21 cellular contexts compared by ENCODE assay signal in the genomic region with DNA sequence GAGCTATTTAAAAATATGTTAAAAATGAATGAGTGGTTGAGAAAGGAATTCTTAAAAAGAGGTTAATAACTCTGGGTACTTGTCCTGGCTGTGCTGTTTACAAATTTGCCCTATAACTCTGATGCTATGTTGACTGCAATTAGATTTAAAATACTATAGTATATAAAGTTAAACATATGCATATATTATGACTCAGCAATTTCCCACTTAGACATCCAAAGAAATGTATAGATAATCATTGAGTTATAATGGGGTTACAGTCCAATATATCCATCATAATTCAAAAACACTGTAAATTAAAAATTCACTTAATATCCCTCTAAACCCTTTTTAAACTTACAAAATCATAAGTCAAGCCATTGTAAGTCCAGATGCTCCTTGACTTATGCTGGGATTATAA.
DNase-seq lines count a peak whose midpoint lies in the region; ATAC-seq, FAIRE-seq and TF ChIP-seq lines count a peak whose summit lies in the region.
"Had no signal": no experiment of that assay in that cellular context is flagged by ENCODE, and none has a peak within 500 bp of the region (broad histone marks: within the 10 kb centered on the region; RNA-seq: fewer than 3 reads in every experiment).

No MANE protein-coding gene starts in this region.

- H3K23ac ChIP-seq in IMR-90 (ENCODE audit: low read depth, low read length) (no peak overlapping the region), H1 (ENCODE audit: insufficient read length) (no peak overlapping the region)

- H3K79me2 ChIP-seq in H1 (ENCODE audit: control insufficient read depth in 1 of 2, insufficient read depth in 2 of 2, low read length in 2 of 2): no peaks in the 10 kb centered on the region

- H3K4ac ChIP-seq in IMR-90 (ENCODE audit: low read depth, low read length): no peak overlapping the region
- no peak overlapping the region for H3K4ac ChIP-seq in H1 (replicated peaks; ENCODE audit: insufficient read length, low read depth, low read length)

- TF ChIP-seq CTCF in A549 (IDR thresholded peaks at IDR 0.05): no peak
- no peak for TF ChIP-seq CTCF in IMR-90 (conservative IDR thresholded peaks at IDR 0.05; ENCODE audit: low read depth, low read length)
- TF ChIP-seq CTCF in H1 (IDR thresholded peaks at IDR 0.05; ENCODE audit: control extremely low read depth in 1 of 3, insufficient read depth in 1 of 3, low read depth in 1 of 3, low read length in 3 of 3): no peak
- TF ChIP-seq CTCF in gastroesophageal sphincter (IDR thresholded peaks at IDR 0.05): no peak
- TF ChIP-seq CTCF in tibial nerve (IDR thresholded peaks at IDR 0.05): no peak

- ATAC-seq in A549 (no peak), IMR-90 (ENCODE audit: low read depth) (no peak), gastroesophageal sphincter (no peak)
- ATAC-seq: CD8-positive, alpha-beta T cell had no signal

- H3K4me2 ChIP-seq in A549: no peak overlapping the region
- H3K4me2 ChIP-seq in IMR-90 (ENCODE audit: low read depth, low read length): no peak overlapping the region
- no peak overlapping the region for H3K4me2 ChIP-seq in H1 (ENCODE audit: insufficient read depth in 1 of 2, low read depth in 2 of 2, low read length in 2 of 2)
- H3K4me2 ChIP-seq: BLaER1 treated with 17β-estradiol and CSF1 and Interleukin-3, amounts not matched to agents 10 nM and 100 nM had no signal

- H3K14ac ChIP-seq in IMR-90 (replicated peaks; ENCODE audit: low read depth, low read length): no peak overlapping the region
- H3K14ac ChIP-seq in H1 (ENCODE audit: insufficient read length): no peak overlapping the region

- no peaks in the 10 kb centered on the region for H3K4me1 ChIP-seq in A549
- H3K4me1 ChIP-seq in IMR-90 (ENCODE audit: control insufficient read depth, insufficient read depth, low read length): no peaks in the 10 kb centered on the region
- no peaks in the 10 kb centered on the region for H3K4me1 ChIP-seq in H1 (replicated peaks in 1 of 4; ENCODE audit: control insufficient read depth in 3 of 4, insufficient read depth in 4 of 4, low read length in 3 of 4)
- H3K4me1 ChIP-seq in gastroesophageal sphincter: no peaks in the 10 kb centered on the region
- no peaks in the 10 kb centered on the region for H3K4me1 ChIP-seq in tibial nerve
- H3K4me1 ChIP-seq: BLaER1 treated with 17β-estradiol and CSF1 and Interleukin-3, amounts not matched to agents 10 nM and 100 nM; Caco-2 had no signal

- H3K27me3 ChIP-seq in IMR-90 (ENCODE audit: control insufficient read depth, insufficient read depth, low read length) (no peaks in the 10 kb centered on the region), H1 (replicated peaks in 1 of 4; ENCODE audit: control insufficient read depth in 3 of 4, extremely low read depth in 1 of 4, insufficient read depth in 3 of 4, low read length in 3 of 4) (peaks cover 0 to 1% (median 0%) of the 10 kb centered on the region in 4 experiments; a peak in 1 of 7 replicates), gastroesophageal sphincter (no peaks in the 10 kb centered on the region), tibial nerve (no peaks in the 10 kb centered on the region)
- H3K27me3 ChIP-seq: BLaER1 treated with 17β-estradiol and CSF1 and Interleukin-3, amounts not matched to agents 10 nM and 100 nM had no signal

- no peaks in the 10 kb centered on the region for H4K20me1 ChIP-seq in IMR-90 (ENCODE audit: insufficient read depth, low read length)
- no peaks in the 10 kb centered on the region for H4K20me1 ChIP-seq in H1 (replicated peaks in 1 of 2; ENCODE audit: control insufficient read depth in 1 of 2, insufficient read depth in 2 of 2, low read length in 2 of 2)
- H4K20me1 ChIP-seq: BLaER1 treated with 17β-estradiol and CSF1 and Interleukin-3, amounts not matched to agents 10 nM and 100 nM had no signal

- BruUV-seq in IMR-90 (replicated peaks; lab: Mats Ljungman, UMichigan): no TSS peak

- H4K8ac ChIP-seq in IMR-90 (ENCODE audit: low read depth in 2 of 2, low read length in 2 of 2): no peak overlapping the region
- no peak overlapping the region for H4K8ac ChIP-seq in H1 (ENCODE audit: extremely low read depth, insufficient read depth, low read length)

- H2BK12ac ChIP-seq in H1 (ENCODE audit: low read depth, low read length): no peak overlapping the region

- H3K18ac ChIP-seq in IMR-90 (ENCODE audit: low read depth, low read length): no peak overlapping the region
- H3K18ac ChIP-seq in H1 (ENCODE audit: extremely low read depth, low read length): no peak overlapping the region

- no peaks in the 10 kb centered on the region for H3K23me2 ChIP-seq in H1 (ENCODE audit: low read depth, low read length)

- no peak overlapping the region for H2BK15ac ChIP-seq in IMR-90 (ENCODE audit: low read depth, low read length)
- no peak overlapping the region for H2BK15ac ChIP-seq in H1 (ENCODE audit: low read length)

- DNase-seq in A549 (ENCODE audit: low read depth in 1 of 2, low spot score in 1 of 2) (no peak), IMR-90 (no peak), H1 (ENCODE audit: low read depth in 1 of 2, low spot score in 2 of 2) (no peak), NCI-H2107 treated with DMSO at 0.1 percent for 48 hours (lab: John Stamatoyannopoulos, UW; ENCODE audit: unreplicated experiment) (no peak), tibial nerve (ENCODE audit: low spot score in 2 of 2) (no peak)
- DNase-seq: 8988T; AML-193; Caco-2; Calu3; CD4-positive, alpha-beta T cell; CD8-positive, alpha-beta T cell; DMS79 treated with DMSO at 0.1 percent for 48 hours; GF-D8 had no signal

- TF ChIP-seq EP300 in A549 (IDR thresholded peaks at IDR 0.05): no peak
- no peak for TF ChIP-seq EP300 in H1 (IDR thresholded peaks at IDR 0.05; ENCODE audit: borderline replicate concordance in 1 of 2, low read depth in 2 of 2, low read length in 2 of 2)
- no peak for TF ChIP-seq EP300 in gastroesophageal sphincter (IDR thresholded peaks at IDR 0.05)
- no peak for TF ChIP-seq EP300 in tibial nerve (IDR thresholded peaks at IDR 0.05)

- dilution Hi-C loops in IMR-90 (cut with HindIII; ENCODE audit: low sequenced_read_pairs, unreplicated experiment): no loop called here

- H4K5ac ChIP-seq in IMR-90 (ENCODE audit: low read depth, low read length): no peak overlapping the region
- no peak overlapping the region for H4K5ac ChIP-seq in H1 (ENCODE audit: insufficient read length, low read depth, low read length)

- no peak for FAIRE-seq in A549 (lab: Jason Lieb, UNC)
- no peak for FAIRE-seq in H1 (lab: Jason Lieb, UNC)
- FAIRE-seq: A204.1, D721Med, G401.6, GM12891, GM19239 had no signal

- H2BK20ac ChIP-seq in IMR-90 (ENCODE audit: low read depth, low read length) (no peak overlapping the region), H1 (ENCODE audit: low read length) (no peak overlapping the region)

- no peaks in the 10 kb centered on the region for H3K9me1 ChIP-seq in IMR-90 (ENCODE audit: insufficient read depth, low read length)

- H3K36me3 ChIP-seq in IMR-90 (ENCODE audit: control insufficient read depth, insufficient read depth, low read length) (no peaks in the 10 kb centered on the region), H1 (ENCODE audit: control insufficient read depth in 2 of 4, insufficient read depth in 4 of 4, low read length in 3 of 4) (no peaks in the 10 kb centered on the region), gastroesophageal sphincter (no peaks in the 10 kb centered on the region), tibial nerve (no peaks in the 10 kb centered on the region)
- H3K36me3 ChIP-seq: BLaER1 treated with 17β-estradiol and CSF1 and Interleukin-3, amounts not matched to agents 10 nM and 100 nM had no signal

- no peak overlapping the region for H2AK9ac ChIP-seq in IMR-90 (replicated peaks; ENCODE audit: low read depth, low read length, poor library complexity)

- H3K9ac ChIP-seq in IMR-90 (ENCODE audit: low read depth, low read length) (no peak overlapping the region), H1 (replicated peaks in 1 of 4; ENCODE audit: extremely low read depth in 1 of 4, low read depth in 3 of 4, low read length in 3 of 4) (no peak overlapping the region)
- H3K9ac ChIP-seq: BLaER1 treated with 17β-estradiol and CSF1 and Interleukin-3, amounts not matched to agents 10 nM and 100 nM had no signal

- no peak overlapping the region for H2AK5ac ChIP-seq in IMR-90 (ENCODE audit: low read depth, low read length)
- H2AK5ac ChIP-seq in H1 (ENCODE audit: low read depth, low read length): no peak overlapping the region

- in situ Hi-C loops in IMR-90 (cut with MboI; ENCODE audit: low sequenced_read_pairs): no loop called here

- no peaks in the 10 kb centered on the region for H3K79me1 ChIP-seq in IMR-90 (ENCODE audit: low read depth in 1 of 2, low read length in 2 of 2)
- no peaks in the 10 kb centered on the region for H3K79me1 ChIP-seq in H1 (ENCODE audit: low read depth, low read length)

- H4K91ac ChIP-seq in IMR-90 (ENCODE audit: insufficient read depth, low read depth, low read length) (no peak overlapping the region), H1 (replicated peaks; ENCODE audit: insufficient read length, low read length) (no peak overlapping the region)

- no peak overlapping the region for H2BK5ac ChIP-seq in IMR-90 (ENCODE audit: low read depth, low read length, poor library complexity, severe bottlenecking)
- no peak overlapping the region for H2BK5ac ChIP-seq in H1 (ENCODE audit: low read depth, low read length)

- H3K9me3 ChIP-seq in A549: no peaks in the 10 kb centered on the region
- H3K9me3 ChIP-seq in IMR-90 (ENCODE audit: control insufficient read depth, insufficient read depth, low read length): peaks cover 5% of the 10 kb centered on the region; the same call in 1 of the 2 replicates
- no peaks in the 10 kb centered on the region for H3K9me3 ChIP-seq in H1 (ENCODE audit: insufficient read depth in 2 of 2, low read depth in 1 of 2, low read length in 1 of 2)
- H3K9me3 ChIP-seq in gastroesophageal sphincter: no peaks in the 10 kb centered on the region
- H3K9me3 ChIP-seq in tibial nerve: no peaks in the 10 kb centered on the region
- H3K9me3 ChIP-seq: BLaER1 treated with 17β-estradiol and CSF1 and Interleukin-3, amounts not matched to agents 10 nM and 100 nM; Caco-2 had no signal

- H3K27ac ChIP-seq in A549 (no peak overlapping the region), IMR-90 (ENCODE audit: insufficient read depth, low read length) (no peak overlapping the region), H1 (ENCODE audit: low read depth, low read length) (no peak overlapping the region), gastroesophageal sphincter (no peak overlapping the region), tibial nerve (no peak overlapping the region)
- H3K27ac ChIP-seq: BLaER1 treated with 17β-estradiol and CSF1 and Interleukin-3, amounts not matched to agents 10 nM and 100 nM; C4-2B had no signal

- H3K4me3 ChIP-seq in A549 (no peak overlapping the region), IMR-90 (ENCODE audit: insufficient read depth, low read depth, low read length) (no peak overlapping the region), H1 (ENCODE audit: extremely low read depth in 1 of 4, insufficient read depth in 2 of 4, low read depth in 3 of 4, low read length in 4 of 4) (no peak overlapping the region), gastroesophageal sphincter (no peak overlapping the region), tibial nerve (no peak overlapping the region)
- H3K4me3 ChIP-seq: BLaER1 treated with 17β-estradiol and CSF1 and Interleukin-3, amounts not matched to agents 10 nM and 100 nM had no signal

- intact Hi-C loops in IMR-90 (cut with micrococcal nuclease): no loop called here

- CTCF ChIA-PET in A549 (lab: Yijun Ruan, JAX): no interaction called here
- CTCF ChIA-PET in IMR-90 (lab: Yijun Ruan, JAX): no interaction called here
- CTCF ChIA-PET in H1 (lab: Charles Lee; ENCODE audit: partially characterized antibody): no interaction called here

- no peak overlapping the region for H2BK120ac ChIP-seq in IMR-90 (ENCODE audit: low read depth, low read length)
- H2BK120ac ChIP-seq in H1 (replicated peaks; ENCODE audit: low read depth, low read length): no peak overlapping the region

- H3K56ac ChIP-seq in IMR-90 (ENCODE audit: extremely low read depth, insufficient read depth, low read length) (no peak overlapping the region), H1 (replicated peaks; ENCODE audit: insufficient read length, low read depth, low read length) (no peak overlapping the region)

- TF ChIP-seq RAD21 in A549 (conservative IDR thresholded peaks at IDR 0.05 in 1 of 2, IDR thresholded peaks at IDR 0.05 in 1 of 2) (no peak), IMR-90 (IDR thresholded peaks at IDR 0.05; ENCODE audit: low read length) (no peak), H1 (IDR thresholded peaks at IDR 0.05 in 1 of 2, conservative IDR thresholded peaks at IDR 0.05 in 1 of 2; ENCODE audit: low read depth in 2 of 2, low read length in 2 of 2) (no peak)

- POLR2A ChIA-PET in A549 (lab: Yijun Ruan, JAX): no interaction called here
- POLR2A ChIA-PET in IMR-90 (lab: Charles Lee; ENCODE audit: unreplicated experiment): no interaction called here
- POLR2A ChIA-PET in H1 (lab: Charles Lee; ENCODE audit: partially characterized antibody): no interaction called here

- no peak overlapping the region for H2AFZ ChIP-seq in IMR-90 (replicated peaks; ENCODE audit: low read length, poor library complexity)
- no peak overlapping the region for H2AFZ ChIP-seq in H1 (ENCODE audit: low read length)

- no peak for TF ChIP-seq POLR2A in A549 (IDR thresholded peaks at IDR 0.05; ENCODE audit: low read length)
- TF ChIP-seq POLR2A in IMR-90 (IDR thresholded peaks at IDR 0.05; ENCODE audit: low read depth, low read length): no peak
- TF ChIP-seq POLR2A in H1 (IDR thresholded peaks at IDR 0.05; ENCODE audit: control extremely low read depth in 1 of 2, low read depth in 2 of 2, low read length in 2 of 2): no peak
- no peak for TF ChIP-seq POLR2A in gastroesophageal sphincter (IDR thresholded peaks at IDR 0.05)
- no peak for TF ChIP-seq POLR2A in tibial nerve (IDR thresholded peaks at IDR 0.05)
